ENCODE assay signal across 17 cellular contexts in genomic region chr2:19126281-19126680, GRCh38.
"Had no signal": no experiment of that assay in that cellular context is flagged by ENCODE, and none has a peak within 500 bp of the region (broad histone marks: within the 10 kb centered on the region; RNA-seq: fewer than 3 reads in every experiment).

No MANE protein-coding gene starts in this region.

- H3K27me3 ChIP-seq: gastrocnemius medialis, left lung, right atrium auricular region, suprapubic skin, thyroid gland, upper lobe of left lung, uterus had no signal

- H3K27ac Mint-ChIP-seq: immature natural killer cell; naive thymus-derived CD4-positive, alpha-beta T cell; stimulated activated effector memory CD8-positive, alpha-beta T cell treated with anti-CD3 and anti-CD28 coated beads, Interleukin-12 subunit alpha, Interleukin-12 subunit beta, amount 100 ng/mL, for 72 hours had no signal

- H3K27me3 Mint-ChIP-seq: naive thymus-derived CD4-positive, alpha-beta T cell had no signal

- H3K4me1 Mint-ChIP-seq: immature natural killer cell; stimulated activated effector memory CD8-positive, alpha-beta T cell treated with anti-CD3 and anti-CD28 coated beads, Interleukin-12 subunit alpha, Interleukin-12 subunit beta, amount 100 ng/mL, for 72 hours had no signal

- H3K36me3 Mint-ChIP-seq: immature natural killer cell; stimulated activated effector memory CD8-positive, alpha-beta T cell treated with anti-CD3 and anti-CD28 coated beads, Interleukin-12 subunit alpha, Interleukin-12 subunit beta, amount 100 ng/mL, for 72 hours had no signal

- H3K4me1 ChIP-seq: gastrocnemius medialis, left lung, uterus had no signal

- H3K36me3 ChIP-seq: gastrocnemius medialis, left lung, lower lobe of right lung, right atrium auricular region, suprapubic skin, thyroid gland, upper lobe of left lung, uterus had no signal

- H3K9me3 ChIP-seq: gastrocnemius medialis, left lung, lower lobe of right lung, right atrium auricular region, suprapubic skin, thyroid gland, upper lobe of left lung, uterus had no signal

- ATAC-seq: gastrocnemius medialis; left lung; lower lobe of right lung; naive thymus-derived CD4-positive, alpha-beta T cell; stimulated activated effector memory CD8-positive, alpha-beta T cell treated with anti-CD3 and anti-CD28 coated beads, Interleukin-12 subunit alpha, Interleukin-12 subunit beta, amount 100 ng/mL, for 72 hours; stimulated activated naive CD8-positive, alpha-beta T cell treated with anti-CD3 and anti-CD28 coated beads, Interleukin-15, Interleukin-2, amounts not matched to agents 100 U/mL and 50 U/mL, for 24 hours had no signal

- H3K9me3 Mint-ChIP-seq: neural crest cell; stimulated activated effector memory CD8-positive, alpha-beta T cell treated with anti-CD3 and anti-CD28 coated beads, Interleukin-12 subunit alpha, Interleukin-12 subunit beta, amount 100 ng/mL, for 72 hours had no signal

- H3K27ac ChIP-seq: coronary artery, gastrocnemius medialis, left lung, lower lobe of right lung, right atrium auricular region, suprapubic skin, thyroid gland, upper lobe of left lung, uterus had no signal

- H3K4me3 ChIP-seq: coronary artery, gastrocnemius medialis, left lung, lower lobe of right lung, right atrium auricular region, suprapubic skin, thyroid gland, upper lobe of left lung, uterus had no signal

- H3K4me3 Mint-ChIP-seq: immature natural killer cell; naive thymus-derived CD4-positive, alpha-beta T cell; neural crest cell; stimulated activated effector memory CD8-positive, alpha-beta T cell treated with anti-CD3 and anti-CD28 coated beads, Interleukin-12 subunit alpha, Interleukin-12 subunit beta, amount 100 ng/mL, for 72 hours had no signal

- DNase-seq: effector CD4-positive, alpha-beta T cell; gastrocnemius medialis; immature natural killer cell; left lung; lower lobe of right lung; naive thymus-derived CD4-positive, alpha-beta T cell; small intestine; stimulated activated CD4-positive, alpha-beta T cell treated with anti-CD3 and anti-CD28 coated beads, Interleukin-2, amount 100 ng/mL, for 48 hours; stimulated activated naive CD8-positive, alpha-beta T cell treated with anti-CD3 and anti-CD28 coated beads, Interleukin-15, Interleukin-2, amounts not matched to agents 100 U/mL and 50 U/mL, for 24 hours; upper lobe of left lung; uterus had no signal
